ENCODE assay signal across 7 cellular contexts in genomic region chr19:54136086-54136863, GRCh38. TPM values are rescaled to one million over a fixed set of nuclear protein-coding genes. Genes with fewer than 3 reads are reported as not detected.
A peak's percentile ranks its signal among the peaks of the same experiment; 100 is the strongest.
DNase-seq lines count a peak whose midpoint lies in the region; TF ChIP-seq lines count a peak whose summit lies in the region.

No MANE protein-coding gene starts in this region.

- no peaks in the 10 kb centered on the region for H3K9me2 ChIP-seq in Karpas-422 (replicated peaks; ENCODE audit: insufficient read depth, low read length)

- TF ChIP-seq CTCF in GM06990 (IDR thresholded peaks at IDR 0.05; ENCODE audit: insufficient read depth, low read length, poor library complexity, severe bottlenecking) (no peak), cardiac fibroblast (IDR thresholded peaks at IDR 0.05; ENCODE audit: low read depth, low read length) (no peak), GM13977 (IDR thresholded peaks at IDR 0.05; ENCODE audit: extremely low read depth, insufficient read depth, missing control alignments) (no peak)

- peak overlapping the region; percentile 63; the same call in 1 of the 2 replicates for H2AFZ ChIP-seq in Karpas-422 (ENCODE audit: low read length)

- H3K4me1 ChIP-seq in Karpas-422 (ENCODE audit: low read length) (peaks cover 28% of the 10 kb centered on the region), mononuclear cell (ENCODE audit: insufficient read depth, low read length) (peaks cover 27% of the 10 kb centered on the region)

- H3K9me3 ChIP-seq in Karpas-422 (ENCODE audit: low read length) (no peaks in the 10 kb centered on the region), mononuclear cell (ENCODE audit: low read depth, low read length) (no peaks in the 10 kb centered on the region)

- H4K20me1 ChIP-seq in Karpas-422 (ENCODE audit: insufficient read depth, low read depth, low read length) = peaks cover 34% of the 10 kb centered on the region

- H3K4me3 ChIP-seq in GM06990 (replicated peaks; ENCODE audit: low read depth, low read length) (peak overlapping the region; percentile 69), Karpas-422 (ENCODE audit: low read length) (peak overlapping the region; percentile 67), cardiac fibroblast (replicated peaks in 1 of 2; ENCODE audit: low read depth in 2 of 2, low read length in 2 of 2) (peak overlapping the region; percentile 49 to 62), mononuclear cell (ENCODE audit: low read length) (peak overlapping the region; percentile 35)

- in situ Hi-C loops in GM13977 (cut with MboI; ENCODE audit: low pct_unique_long_range_greater_than_20kb, low sequenced_read_pairs, unreplicated experiment) = no loop called here

- peak overlapping the region; percentile 72 for H3K9ac ChIP-seq in Karpas-422 (ENCODE audit: low read length)

- H3K79me2 ChIP-seq in Karpas-422 (ENCODE audit: low read length) = peaks cover 37% of the 10 kb centered on the region

- peak overlapping the region; percentile 45 for H3K27ac ChIP-seq in Karpas-422 (ENCODE audit: low read length)

- H3K27me3 ChIP-seq in GM06990 (replicated peaks; ENCODE audit: control insufficient read depth, insufficient read depth, low read length) = no peaks in the 10 kb centered on the region
- H3K27me3 ChIP-seq in Karpas-422 (ENCODE audit: low read length) = no peaks in the 10 kb centered on the region
- H3K27me3 ChIP-seq in mononuclear cell (ENCODE audit: insufficient read depth, low read length) = no peaks in the 10 kb centered on the region

- peak overlapping the region; percentile 92 for H3K4me2 ChIP-seq in Karpas-422 (ENCODE audit: low read depth, low read length, poor library complexity, severe bottlenecking)

- H3K36me3 ChIP-seq in GM06990 (ENCODE audit: control insufficient read depth, insufficient read depth, low read length) = peaks cover 9% of the 10 kb centered on the region
- peaks cover 16% of the 10 kb centered on the region; the same call in 1 of the 2 replicates for H3K36me3 ChIP-seq in Karpas-422 (ENCODE audit: insufficient read depth, low read length)

- no peak for DNase-seq in GM06990 (ENCODE audit: extremely low read depth, insufficient read length)
- no peak for DNase-seq in Karpas-422
- DNase-seq in cardiac fibroblast (ENCODE audit: low read depth in 2 of 2) = peak; percentile 8 to 31
- DNase-seq in GM19240 (ENCODE audit: insufficient read length, low spot score) = no peak
- DNase-seq in GM13977 (ENCODE audit: low spot score) = no peak
- DNase-seq in occipital lobe (lab: John Stamatoyannopoulos, UW) = no peak

RNA-seq across cellular contexts. Expression of gene CNOT3, which starts 1.3 kb away (rescaled TPM):
- 31.2 and 45.0 TPM in 2 replicates for total RNA-seq in Karpas-422 (2014; rRNA removed; shearing (Covaris generic); ENCODE audit: low replicate concordance)
- total RNA-seq in mononuclear cell (8.1 TPM), occipital lobe (4.4 TPM)

RNA-seq across cellular contexts. Expression of gene PRPF31, which starts 20.7 kb away (rescaled TPM):
- 25.2 and 61.3 TPM in 2 replicates for total RNA-seq in Karpas-422 (2014; rRNA removed; shearing (Covaris generic); ENCODE audit: low replicate concordance)
- total RNA-seq in mononuclear cell (27.8 TPM), occipital lobe (24.0 TPM)

RNA-seq across cellular contexts. Expression of gene TFPT, which starts 20.8 kb away (rescaled TPM):
- 21.5 and 39.9 TPM in 2 replicates for total RNA-seq in Karpas-422 (2014; rRNA removed; shearing (Covaris generic); ENCODE audit: low replicate concordance)
- total RNA-seq in mononuclear cell (5.7 TPM), occipital lobe (5.8 TPM)

RNA-seq across cellular contexts. Expression of gene LENG1, which starts 23.2 kb away (rescaled TPM):
- total RNA-seq in Karpas-422 (2014; rRNA removed; shearing (Covaris generic); ENCODE audit: low replicate concordance) = 1.6 and 14.0 TPM in 2 replicates
- 11.9 TPM for total RNA-seq in mononuclear cell
- 4.2 TPM for total RNA-seq in occipital lobe

RNA-seq across cellular contexts. Expression of gene NDUFA3, which starts 33.6 kb away (rescaled TPM):
- total RNA-seq in Karpas-422 (2014; rRNA removed; shearing (Covaris generic); ENCODE audit: low replicate concordance) = 79.5 and 105 TPM in 2 replicates
- total RNA-seq in mononuclear cell = 6.9 TPM
- 10.8 TPM for total RNA-seq in occipital lobe

Comparison
In these comparisons a context has a peak if more than half of its experiments do, and no peak if none do; other contexts are left out.
1. DNase-seq: peak in cardiac fibroblast (2 of 2); none in GM06990 (single experiment), Karpas-422 (single experiment), GM19240 (single experiment), GM13977 (single experiment) and occipital lobe (single experiment).
2. Peak in every context shown above with its lines, with median percentiles within 50 percentile points of each other: H3K4me3 ChIP-seq.